8 cellular contexts compared by ENCODE assay signal in genomic region chr20:10672579-10673127, GRCh38. TPM values are rescaled to one million over a fixed set of nuclear protein-coding genes. Genes with fewer than 3 reads are reported as not detected.
DNase-seq lines count a peak whose midpoint lies in the region; ATAC-seq, FAIRE-seq and TF ChIP-seq lines count a peak whose summit lies in the region.

No MANE protein-coding gene starts in this region.

- dilution Hi-C loops in endothelial cell of umbilical vein (cut with MboI; ENCODE audit: extremely low pct_ligation_motif_present, low sequenced_read_pairs), result no loop called here

- peaks cover 24% of the 10 kb centered on the region for H3K4me1 Mint-ChIP-seq in activated CD4-positive, alpha-beta T cell treated with anti-CD3 and anti-CD28 coated beads, Interleukin-2, amount 10 ng/mL, durations not matched to agents 7 days and 5 days

- H2AFZ ChIP-seq in endothelial cell of umbilical vein (ENCODE audit: low read depth, low read length), result no peak overlapping the region

- H4K20me1 ChIP-seq in endothelial cell of umbilical vein (replicated peaks; ENCODE audit: control insufficient read depth, extremely low read depth, insufficient read depth, low read length), result no peaks in the 10 kb centered on the region

- H3K27ac ChIP-seq in endothelial cell of umbilical vein (ENCODE audit: insufficient read depth, low read depth, low read length) (peak overlapping the region; percentile 92), suprapubic skin (peak overlapping the region; percentile 100)

- peaks cover 53% of the 10 kb centered on the region for H3K79me2 ChIP-seq in endothelial cell of umbilical vein (ENCODE audit: control insufficient read depth, insufficient read depth, low read length)

- peaks cover 3% of the 10 kb centered on the region for H3K36me3 Mint-ChIP-seq in activated CD4-positive, alpha-beta T cell treated with anti-CD3 and anti-CD28 coated beads, Interleukin-2, amount 10 ng/mL, durations not matched to agents 7 days and 5 days (ENCODE audit: low read depth)

- H3K9me3 Mint-ChIP-seq in activated CD4-positive, alpha-beta T cell treated with anti-CD3 and anti-CD28 coated beads, Interleukin-2, amount 10 ng/mL, durations not matched to agents 7 days and 5 days, result no peaks in the 10 kb centered on the region

- CTCF ChIA-PET in activated CD4-positive, alpha-beta T cell treated with anti-CD3 and anti-CD28 coated beads, Interleukin-2, amount 10 ng/mL, durations not matched to agents 7 days and 5 days (lab: Charles Lee), result interaction anchor here (1.5 kb wide), 1 partner anchor 10 kb away, joined by 5 read pairs; no protein-coding TSS in a partner anchor
- CTCF ChIA-PET in endothelial cell of umbilical vein (lab: Charles Lee), result interaction anchor here (1.3 to 6.0 kb wide), 11 partner anchors 10 to 871 kb away, joined by 3 to 55 read pairs (median 8); no protein-coding TSS in a partner anchor

- H3K4me3 Mint-ChIP-seq in activated CD4-positive, alpha-beta T cell treated with anti-CD3 and anti-CD28 coated beads, Interleukin-2, amount 10 ng/mL, durations not matched to agents 7 days and 5 days, result peak overlapping the region; percentile 71

- no peak for TF ChIP-seq POLR2A in endothelial cell of umbilical vein (IDR thresholded peaks at IDR 0.05; ENCODE audit: low read depth, low read length)
- no peak for TF ChIP-seq POLR2A in suprapubic skin (IDR thresholded peaks at IDR 0.05)

- WGBS in suprapubic skin, result under 1% methylated on average over 41 of the region's 48 CpGs

- H3K4me1 ChIP-seq in endothelial cell of umbilical vein (ENCODE audit: control insufficient read depth, extremely low read depth, insufficient read depth, low read length) (peaks cover 40% of the 10 kb centered on the region), suprapubic skin (peaks cover 52% of the 10 kb centered on the region)

- BruUV-seq in endothelial cell of umbilical vein (replicated peaks; lab: Mats Ljungman, UMichigan), result no TSS peak

- intact Hi-C loops in endothelial cell of umbilical vein (cut with micrococcal nuclease), result loop anchor here (2.0 to 5.0 kb wide), 8 partner anchors 330 to 1380 kb away; no protein-coding TSS in a partner anchor

- TF ChIP-seq CTCF in GM12864 (IDR thresholded peaks at IDR 0.05; ENCODE audit: low read depth, low read length, missing control alignments) (no peak), endothelial cell of umbilical vein (IDR thresholded peaks at IDR 0.05; ENCODE audit: extremely low read depth in 1 of 2, insufficient read depth in 1 of 2, low read depth in 1 of 2, low read length in 2 of 2) (no peak), suprapubic skin (IDR thresholded peaks at IDR 0.05) (no peak)

- H3K4me2 ChIP-seq in endothelial cell of umbilical vein (ENCODE audit: insufficient read depth, low read length), result peak overlapping the region; percentile 93

- DNase-seq in GM12864 (ENCODE audit: low read depth) (no peak), NAMALWA (ENCODE audit: low spot score) (peak; percentile 52), endothelial cell of umbilical vein (ENCODE audit: low read depth, low spot score) (peak; percentile 62), midbrain (lab: John Stamatoyannopoulos, UW) (peak; percentile 30), suprapubic skin (ENCODE audit: low spot score in 2 of 2) (peak; percentile 82 to 88)
- peak; percentile 46 for DNase-seq in activated CD4-positive, alpha-beta T cell treated with anti-CD3 and anti-CD28 coated beads, Interleukin-2, amount 10 ng/mL, durations not matched to agents 7 days and 5 days

- FAIRE-seq in endothelial cell of umbilical vein (lab: Jason Lieb, UNC), result peak; percentile 35

- peak overlapping the region; percentile 92 for H3K9ac ChIP-seq in endothelial cell of umbilical vein (replicated peaks; ENCODE audit: extremely low read depth, insufficient read depth, low read length)

- peaks cover 74% of the 10 kb centered on the region for H3K27me3 Mint-ChIP-seq in activated CD4-positive, alpha-beta T cell treated with anti-CD3 and anti-CD28 coated beads, Interleukin-2, amount 10 ng/mL, durations not matched to agents 7 days and 5 days

- H3K9me3 ChIP-seq in endothelial cell of umbilical vein (replicated peaks; ENCODE audit: control insufficient read depth, insufficient read depth, low read length), result no peaks in the 10 kb centered on the region
- no peaks in the 10 kb centered on the region for H3K9me3 ChIP-seq in suprapubic skin

- ATAC-seq in HG03039 (IDR thresholded peaks at IDR 0.05; ENCODE audit: unreplicated experiment) (no peak), GM19035 (IDR thresholded peaks at IDR 0.05; ENCODE audit: unreplicated experiment) (no peak)

- H3K4me3 ChIP-seq in GM12864 (ENCODE audit: low read depth, low read length) (peak overlapping the region; percentile 63), endothelial cell of umbilical vein (replicated peaks in 1 of 3; ENCODE audit: insufficient read depth in 1 of 3, low read depth in 1 of 3, low read length in 3 of 3) (peak overlapping the region; percentile 91 to 95 (median 94)), suprapubic skin (peak overlapping the region; percentile 88)

- H3K27me3 ChIP-seq in endothelial cell of umbilical vein (ENCODE audit: control insufficient read depth in 2 of 2, insufficient read depth in 2 of 2, low read length in 2 of 2) (no peaks in the 10 kb centered on the region), suprapubic skin (no peaks in the 10 kb centered on the region)

- peak overlapping the region; percentile 41 for H3K27ac Mint-ChIP-seq in activated CD4-positive, alpha-beta T cell treated with anti-CD3 and anti-CD28 coated beads, Interleukin-2, amount 10 ng/mL, durations not matched to agents 7 days and 5 days

- peaks cover 2 to 3% of the 10 kb centered on the region in 2 experiments for H3K36me3 ChIP-seq in endothelial cell of umbilical vein (ENCODE audit: control insufficient read depth in 2 of 2, extremely low read depth in 1 of 2, insufficient read depth in 2 of 2, low read length in 2 of 2)
- H3K36me3 ChIP-seq in suprapubic skin, result peaks cover 5% of the 10 kb centered on the region

- no peaks in the 10 kb centered on the region for H3K9me1 ChIP-seq in endothelial cell of umbilical vein (replicated peaks; ENCODE audit: control insufficient read depth, extremely low read depth, insufficient read depth, low read length)

- POLR2A ChIA-PET in activated CD4-positive, alpha-beta T cell treated with anti-CD3 and anti-CD28 coated beads, Interleukin-2, amount 10 ng/mL, durations not matched to agents 7 days and 5 days (lab: Charles Lee), result no interaction called here
- POLR2A ChIA-PET in endothelial cell of umbilical vein (lab: Charles Lee), result no interaction called here

- no peak for TF ChIP-seq EP300 in suprapubic skin (IDR thresholded peaks at IDR 0.05)

TF ChIP-seq in endothelial cell of umbilical vein, 7 proteins besides CTCF, POLR2A, EP300 and RAD21:
- TF ChIP-seq EZH2 (IDR thresholded peaks at IDR 0.05; ENCODE audit: borderline replicate concordance, low read depth, low read length, severe bottlenecking) (no peak), MYC (IDR thresholded peaks at IDR 0.05; ENCODE audit: low read depth, low read length) (no peak), JUN (IDR thresholded peaks at IDR 0.05; ENCODE audit: borderline replicate concordance, insufficient read depth, insufficient read length, low read depth) (no peak), MAX (IDR thresholded peaks at IDR 0.05; ENCODE audit: insufficient read depth, insufficient read length) (no peak), POLR2AphosphoS5 (IDR thresholded peaks at IDR 0.05; ENCODE audit: insufficient read depth, low read depth, low read length) (no peak), GATA2 (IDR thresholded peaks at IDR 0.05; ENCODE audit: insufficient read depth, insufficient read length, low read depth, low read length) (no peak), FOS (IDR thresholded peaks at IDR 0.05; ENCODE audit: borderline replicate concordance, insufficient read depth, low read length) (no peak)
TF ChIP-seq in endothelial cell of umbilical vein: peak in this region for 0.

RNA-seq across cellular contexts. Expression of gene JAG1, which starts 1.1 kb away (rescaled TPM):
- under 1 TPM in 1 of 2 experiments, not detected in 1; 0.15 TPM for total RNA-seq in activated CD4-positive, alpha-beta T cell treated with anti-CD3 and anti-CD28 coated beads, Interleukin-2, amount 10 ng/mL, durations not matched to agents 7 days and 5 days
- total RNA-seq in endothelial cell of umbilical vein (31.7 and 37.0 TPM in 2 replicates), suprapubic skin (100 to 1,000 TPM; 133 to 367 (median 191) TPM)
- 12.9 and 19.7 TPM in 2 replicates for polyA plus RNA-seq in endothelial cell of umbilical vein
- polyA plus RNA-seq in endothelial cell of umbilical vein (2011; cell fraction: cytosol; rRNA removed), result 9.4 and 9.5 TPM in 2 replicates
- 77.1 and 97.3 TPM in 2 replicates for polyA plus RNA-seq in endothelial cell of umbilical vein (2011; cell fraction: nucleus; rRNA removed)
- 32.6 and 33.6 TPM in 2 replicates for polyA plus RNA-seq in endothelial cell of umbilical vein (2012)
- polyA minus RNA-seq in endothelial cell of umbilical vein, result 82.6 and 94.6 TPM in 2 replicates
- 2.4 TPM for polyA minus RNA-seq in endothelial cell of umbilical vein (2011; cell fraction: cytosol; rRNA and poly(A)+ RNA removed)
- 94.2 and 172 TPM in 2 replicates for polyA minus RNA-seq in endothelial cell of umbilical vein (2011; cell fraction: nucleus; rRNA and poly(A)+ RNA removed)

Comparison
In these comparisons a context has a peak if more than half of its experiments do, and no peak if none do; other contexts are left out.
1. RNA of gene JAG1, which starts 1.1 kb away (total RNA-seq): 133 to 367 TPM in suprapubic skin and 31.7 to 37.0 TPM in endothelial cell of umbilical vein; 0.15 TPM in activated CD4-positive, alpha-beta T cell treated with anti-CD3 and anti-CD28 coated beads, Interleukin-2, amount 10 ng/mL, durations not matched to agents 7 days and 5 days; every median in the first group is over 10 times any median in the second.
2. Peak in every context shown above with its lines, with median percentiles within 50 percentile points of each other: H3K4me3 ChIP-seq.